21 cellular contexts compared by ENCODE assay signal in the genomic region with DNA sequence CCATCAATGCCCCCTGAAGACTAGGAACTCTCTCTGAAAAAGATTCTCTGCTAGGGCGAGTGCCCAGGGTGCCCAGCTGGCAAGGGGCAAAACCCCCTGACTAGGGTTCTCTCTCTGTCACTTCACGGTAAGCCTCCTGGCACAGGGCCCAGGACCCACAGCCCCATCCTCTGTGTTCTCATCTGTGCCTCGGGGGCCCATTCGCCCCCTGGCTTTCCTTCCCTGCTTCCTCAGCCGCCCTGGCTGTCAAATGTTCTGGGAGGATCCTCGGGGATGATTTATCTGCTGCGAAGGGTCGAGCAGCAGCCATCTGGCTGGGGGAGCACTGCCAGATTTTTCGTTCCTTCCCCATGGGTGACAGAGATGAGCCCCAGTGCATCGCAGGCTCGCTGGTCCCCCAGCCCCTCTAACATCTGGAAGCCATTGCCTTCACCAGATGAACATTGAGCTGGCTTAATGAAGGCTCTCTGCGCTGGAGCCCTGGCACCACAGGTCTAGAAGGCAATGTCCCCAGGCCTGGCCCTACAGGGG. TPM values are rescaled to one million over a fixed set of nuclear protein-coding genes. Genes with fewer than 3 reads are reported as not detected.
DNase-seq lines count a peak whose midpoint lies in the region; TF ChIP-seq lines count a peak whose summit lies in the region.
"Had no signal": no experiment of that assay in that cellular context is flagged by ENCODE, and none has a peak within 500 bp of the region (broad histone marks: within the 10 kb centered on the region; RNA-seq: fewer than 3 reads in every experiment).

No MANE protein-coding gene starts in this region.

- H3K9me3 ChIP-seq in prostate gland (no peaks in the 10 kb centered on the region), tibial nerve (no peaks in the 10 kb centered on the region)
- H3K9me3 ChIP-seq: thoracic aorta had no signal

- intact Hi-C loops in cardiac septum (cut with DNase I), result no loop called here
- intact Hi-C loops in prostate gland (cut with DNase I), result loop anchor here (5.0 kb wide), 1 partner anchor 38 kb away; no protein-coding TSS in a partner anchor

- H3K4me1 ChIP-seq in prostate gland (replicated peaks), result no peaks in the 10 kb centered on the region
- peaks cover 0 to 8% (median 0%) of the 10 kb centered on the region in 4 donors for H3K4me1 ChIP-seq in tibial nerve

- peak overlapping the region; percentile 15 to 49 for H3K27ac ChIP-seq in prostate gland
- peak overlapping the region in 1 of 4 donors; percentile 64 for H3K27ac ChIP-seq in tibial nerve
- no peak overlapping the region for H3K27ac ChIP-seq in substantia nigra (ENCODE audit: low read depth, low read length, poor library complexity, severe bottlenecking)
- H3K27ac ChIP-seq: coronary artery, thoracic aorta had no signal

- DNase-seq in NCI-H82 (lab: John Stamatoyannopoulos, UW) (peak; percentile 29), NCI-H82 treated with DMSO at 0.1 percent for 48 hours (lab: John Stamatoyannopoulos, UW; ENCODE audit: unreplicated experiment) (no peak), cardiac septum (ENCODE audit: low spot score) (peak; percentile 76), prostate gland (ENCODE audit: low spot score) (no peak), NCI-H1417 treated with DMSO at 0.1 percent for 48 hours (lab: John Stamatoyannopoulos, UW) (no peak), tibial nerve (ENCODE audit: low spot score in 2 of 2) (no peak), substantia nigra (lab: John Stamatoyannopoulos, UW) (no peak)
- DNase-seq in stimulated activated CD4-positive, alpha-beta T cell treated with anti-CD3 and anti-CD28 coated beads, Interleukin-4, amount 100 ng/mL, for 24 hours, result no peak
- DNase-seq: activated CD4-positive, alpha-beta T cell treated with anti-CD3 and anti-CD28 coated beads for 1 hour; activated naive CD8-positive, alpha-beta T cell treated with anti-CD3 and anti-CD28 coated beads, Interleukin-2, amount 50 U/mL, for 24 hours; C1 segment of cervical spinal cord; foreskin melanocyte; NCI-H1105 treated with DMSO at 0.1 percent for 48 hours; NCI-H2227 treated with DMSO at 0.1 percent for 48 hours; NK-92 treated with Interleukin-12 subunit alpha and Interleukin-12 subunit beta, amount 100 ng/mL, for 24 hours; retina; stimulated activated CD4-positive, alpha-beta T cell treated with anti-CD3 and anti-CD28 coated beads, Interleukin-15, amount 100 ng/mL, for 24 hours had no signal

- H3K27me3 ChIP-seq in prostate gland (replicated peaks; ENCODE audit: insufficient read depth), result peaks cover 12% of the 10 kb centered on the region
- peaks cover 0 to 36% of the 10 kb centered on the region in 2 donors for H3K27me3 ChIP-seq in tibial nerve

- H3K4me3 ChIP-seq in prostate gland (no peak overlapping the region), tibial nerve (no peak overlapping the region)
- H3K4me3 ChIP-seq: coronary artery, thoracic aorta had no signal

- no peak for TF ChIP-seq CTCF in prostate gland (IDR thresholded peaks at IDR 0.05)
- TF ChIP-seq CTCF in tibial nerve (IDR thresholded peaks at IDR 0.05), result no peak

- H3K36me3 ChIP-seq in prostate gland (no peaks in the 10 kb centered on the region), tibial nerve (no peaks in the 10 kb centered on the region)
- H3K36me3 ChIP-seq: thoracic aorta had no signal

- 55% methylated on average over 12 of the region's 12 CpGs for WGBS in prostate gland
- 40 to 54% methylated on average over 10 to 12 of the region's 12 CpGs for WGBS in tibial nerve, 2 donors

- no peak for TF ChIP-seq EP300 in tibial nerve (IDR thresholded peaks at IDR 0.05)

- TF ChIP-seq POLR2A in prostate gland (IDR thresholded peaks at IDR 0.05) (no peak), tibial nerve (IDR thresholded peaks at IDR 0.05) (no peak)

RNA-seq across cellular contexts. Expression of a gene that starts 24.2 kb away (rescaled TPM):
- total RNA-seq in cardiac septum, result 5.3 TPM
- 1 to 10 TPM; 2.9 to 5.5 TPM for total RNA-seq in prostate gland
- 10 to 100 TPM in 2 of 4 donors, 1 to 10 TPM in 1, under 1 TPM in 1; 0.90 to 53.7 (median 20.3) TPM for total RNA-seq in tibial nerve
- total RNA-seq: activated CD8-positive, alpha-beta memory T cell treated with anti-CD3 and anti-CD28 coated beads for 36 hours; neural crest cell had no signal

Comparison
In these comparisons a context has a peak if more than half of its experiments do, and no peak if none do; other contexts are left out.
1. DNase-seq: peak in NCI-H82 (single experiment) and cardiac septum (single experiment); none in NCI-H82 treated with DMSO at 0.1 percent for 48 hours (single experiment), prostate gland (single experiment), NCI-H1417 treated with DMSO at 0.1 percent for 48 hours (single experiment), tibial nerve (0 of 2), substantia nigra (0 of 49) and stimulated activated CD4-positive, alpha-beta T cell treated with anti-CD3 and anti-CD28 coated beads, Interleukin-4, amount 100 ng/mL, for 24 hours (single experiment).